Comparison of ENCODE assay signal across 8 cellular contexts in genomic region chr12:130026608-130027176, GRCh38.
DNase-seq lines count a peak whose midpoint lies in the region; ATAC-seq and TF ChIP-seq lines count a peak whose summit lies in the region.

No MANE protein-coding gene starts in this region.

- ATAC-seq in naive thymus-derived CD4-positive, alpha-beta T cell: no peak
- ATAC-seq in GM19324 (IDR thresholded peaks at IDR 0.05; ENCODE audit: low FRiP score, unreplicated experiment): no peak

- no peaks in the 10 kb centered on the region for H3K4me1 ChIP-seq in naive thymus-derived CD4-positive, alpha-beta T cell (ENCODE audit: control insufficient read depth in 2 of 2, insufficient read depth in 2 of 2, low read length in 2 of 2)

- in situ Hi-C loops in ACHN (cut with HindIII; ENCODE audit: low pct_ligation_motif_present, low pct_unique_long_range_greater_than_20kb, low sequenced_read_pairs): loop anchor here (25.0 kb wide), 1 partner anchor 311 kb away; the partner anchor contains the start of gene PIWIL1

- intact Hi-C loops in naive thymus-derived CD4-positive, alpha-beta T cell (cut with micrococcal nuclease): loop anchor here in 1 of 2 donors (1.0 kb wide), 1 partner anchor 309 kb away; no protein-coding TSS in a partner anchor

- no peak overlapping the region for H3K27ac ChIP-seq in naive thymus-derived CD4-positive, alpha-beta T cell (ENCODE audit: low read depth, low read length)

- DNase-seq in ACHN: peak; percentile 57
- peak; percentile 39 for DNase-seq in GM12865 (ENCODE audit: low read depth)
- DNase-seq in NCI-H526 treated with DMSO at 0.1 percent for 48 hours (lab: John Stamatoyannopoulos, UW): peak; percentile 35
- peak; percentile 35 for DNase-seq in astrocyte of the hippocampus (ENCODE audit: low read depth, low spot score)
- peak in 5 of 9 donors; percentile 13 to 24 (median 20) for DNase-seq in naive thymus-derived CD4-positive, alpha-beta T cell
- DNase-seq in central memory CD4-positive, alpha-beta T cell: no peak
- DNase-seq in COLO829 (ENCODE audit: low spot score): no peak

- peaks cover 0 to 2% (median 0%) of the 10 kb centered on the region in 11 donors for H3K9me3 Mint-ChIP-seq in naive thymus-derived CD4-positive, alpha-beta T cell

- H3K9me3 ChIP-seq in naive thymus-derived CD4-positive, alpha-beta T cell (ENCODE audit: control insufficient read depth in 2 of 3, low read length in 3 of 3): no peaks in the 10 kb centered on the region

- H3K36me3 ChIP-seq in naive thymus-derived CD4-positive, alpha-beta T cell (ENCODE audit: control insufficient read depth in 2 of 3, insufficient read depth in 3 of 3, low read length in 3 of 3): no peaks in the 10 kb centered on the region

- no peak overlapping the region for H3K4me3 ChIP-seq in GM12865 (ENCODE audit: low read depth, low read length)
- no peak overlapping the region for H3K4me3 ChIP-seq in naive thymus-derived CD4-positive, alpha-beta T cell (ENCODE audit: low read length)

- POLR2A ChIA-PET in naive thymus-derived CD4-positive, alpha-beta T cell (lab: Charles Lee): no interaction called here

- peak; percentile 68 for TF ChIP-seq CTCF in GM12865 (IDR thresholded peaks at IDR 0.05; ENCODE audit: insufficient read depth, low read depth, low read length, missing control alignments)

- H3K27me3 Mint-ChIP-seq in naive thymus-derived CD4-positive, alpha-beta T cell: peaks cover 0 to 35% (median 26%) of the 10 kb centered on the region in 5 donors

- no peaks in the 10 kb centered on the region for H3K4me1 Mint-ChIP-seq in naive thymus-derived CD4-positive, alpha-beta T cell

- no peaks in the 10 kb centered on the region for H3K27me3 ChIP-seq in naive thymus-derived CD4-positive, alpha-beta T cell (ENCODE audit: control insufficient read depth in 2 of 2, insufficient read depth in 2 of 2, low read length in 2 of 2)

- no peak overlapping the region for H3K4me3 Mint-ChIP-seq in naive thymus-derived CD4-positive, alpha-beta T cell

- no peak overlapping the region for H3K27ac Mint-ChIP-seq in naive thymus-derived CD4-positive, alpha-beta T cell

- CTCF ChIA-PET in naive thymus-derived CD4-positive, alpha-beta T cell (lab: Charles Lee): interaction anchor here (0.6 to 1.1 kb wide), 4 partner anchors 9 to 800 kb away, joined by 3 read pairs; no protein-coding TSS in a partner anchor

- H3K36me3 Mint-ChIP-seq in naive thymus-derived CD4-positive, alpha-beta T cell: no peaks in the 10 kb centered on the region

Comparison
In these comparisons a context has a peak if more than half of its experiments do, and no peak if none do; other contexts are left out.
1. DNase-seq: peak in ACHN (single experiment), GM12865 (single experiment), NCI-H526 treated with DMSO at 0.1 percent for 48 hours (single experiment), astrocyte of the hippocampus (single experiment) and naive thymus-derived CD4-positive, alpha-beta T cell (5 of 9); none in central memory CD4-positive, alpha-beta T cell (single experiment) and COLO829 (single experiment).